ENCODE assay signal across 7 cellular contexts in the genomic region with DNA sequence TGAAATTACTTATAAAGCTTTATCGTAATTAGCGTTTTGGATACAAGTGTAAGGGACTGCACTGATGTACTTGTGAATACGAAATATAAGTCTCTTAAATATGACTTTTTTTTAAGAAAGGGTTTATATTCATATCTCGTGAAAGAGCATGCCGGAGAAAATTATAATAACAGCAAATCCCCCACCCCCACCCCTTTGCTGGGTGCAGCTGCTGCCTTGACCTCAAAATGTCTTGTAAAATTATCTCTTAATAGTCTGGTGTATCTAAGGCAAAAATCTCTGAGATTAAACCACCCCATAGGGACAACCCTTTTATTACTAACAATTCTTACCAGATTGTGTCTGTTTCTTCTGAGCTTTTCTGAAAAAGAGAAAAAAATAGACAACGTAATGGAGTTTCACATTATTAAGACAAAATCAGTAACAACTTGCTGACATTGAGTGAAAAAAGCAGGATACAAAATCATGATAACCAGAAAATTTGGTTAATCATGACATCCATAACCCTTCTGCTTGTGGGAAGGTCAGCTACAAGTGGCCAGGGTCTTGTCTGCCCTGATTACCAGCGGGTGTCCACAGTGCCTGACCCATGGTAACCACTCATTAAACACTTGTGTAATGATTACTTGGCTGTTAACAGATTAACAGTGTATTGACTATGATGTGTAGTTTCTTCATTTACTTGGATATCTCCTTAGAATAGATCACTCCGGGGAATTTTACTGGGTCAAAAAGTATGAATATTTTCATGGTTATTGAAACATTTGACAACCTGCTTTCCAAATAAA. TPM values are rescaled to one million over a fixed set of nuclear protein-coding genes. Genes with fewer than 3 reads are reported as not detected.
DNase-seq lines count a peak whose midpoint lies in the region; ATAC-seq and TF ChIP-seq lines count a peak whose summit lies in the region.

No MANE protein-coding gene starts in this region.

- H3K9ac ChIP-seq in fibroblast of lung (ENCODE audit: insufficient read depth, low read length), result no peak overlapping the region

- TF ChIP-seq CTCF in fibroblast of lung (conservative IDR thresholded peaks at IDR 0.05 in 1 of 2, IDR thresholded peaks at IDR 0.05 in 1 of 2; ENCODE audit: low read depth in 1 of 2, low read length in 2 of 2), result no peak
- TF ChIP-seq CTCF in psoas muscle (IDR thresholded peaks at IDR 0.05), result no peak
- TF ChIP-seq CTCF in GM13977 (IDR thresholded peaks at IDR 0.05; ENCODE audit: extremely low read depth, insufficient read depth, missing control alignments), result no peak

- no peaks in the 10 kb centered on the region for H3K27me3 ChIP-seq in HAP-1 (ENCODE audit: low read depth)
- H3K27me3 ChIP-seq in SJCRH30, result no peaks in the 10 kb centered on the region
- H3K27me3 ChIP-seq in fibroblast of lung (ENCODE audit: control insufficient read depth, insufficient read depth, low read length), result no peaks in the 10 kb centered on the region
- no peaks in the 10 kb centered on the region for H3K27me3 ChIP-seq in psoas muscle (ENCODE audit: insufficient read depth in 3 of 3, low read length in 2 of 3)

- in situ Hi-C loops in HAP-1 (cut with MboI; ENCODE audit: low sequenced_read_pairs) (no loop called here), GM13977 (cut with MboI; ENCODE audit: low pct_unique_long_range_greater_than_20kb, low sequenced_read_pairs, unreplicated experiment) (no loop called here)

- H3K9me3 ChIP-seq in HAP-1, result no peaks in the 10 kb centered on the region
- H3K9me3 ChIP-seq in SJCRH30 (replicated peaks), result no peaks in the 10 kb centered on the region
- H3K9me3 ChIP-seq in fibroblast of lung (ENCODE audit: control insufficient read depth, insufficient read depth, low read depth, low read length), result no peaks in the 10 kb centered on the region
- H3K9me3 ChIP-seq in psoas muscle, result no peaks in the 10 kb centered on the region

- H3K36me3 ChIP-seq in HAP-1 (replicated peaks) (no peaks in the 10 kb centered on the region; the same call in 1 of the 2 replicates), SJCRH30 (no peaks in the 10 kb centered on the region), fibroblast of lung (ENCODE audit: control insufficient read depth, insufficient read depth, low read length) (no peaks in the 10 kb centered on the region), psoas muscle (ENCODE audit: insufficient read depth in 1 of 2, low read depth in 1 of 2) (peaks cover 2 to 33% of the 10 kb centered on the region in 2 donors)

- peak overlapping the region; percentile 83 for H3K4me2 ChIP-seq in fibroblast of lung (ENCODE audit: extremely low read depth, insufficient read depth, low read length)

- WGBS in psoas muscle, 3 donors, result 32 to 51% (median 33%) methylated on average over 8 of the region's 8 CpGs

- H3K4me1 ChIP-seq in HAP-1, result peaks cover 17% of the 10 kb centered on the region
- peaks cover 9% of the 10 kb centered on the region; the same call in 1 of the 2 replicates for H3K4me1 ChIP-seq in SJCRH30
- H3K4me1 ChIP-seq in fibroblast of lung (ENCODE audit: control insufficient read depth, extremely low read depth, insufficient read depth, low read length), result no peaks in the 10 kb centered on the region
- H3K4me1 ChIP-seq in psoas muscle, result peaks cover 31% of the 10 kb centered on the region

- no peak for ATAC-seq in psoas muscle

- H3K4me3 ChIP-seq in HAP-1, result peak overlapping the region; percentile 98
- H3K4me3 ChIP-seq in SJCRH30, result peak overlapping the region; percentile 81
- peak overlapping the region in 3 of 4 experiments; percentile 76 to 95 (median 84) for H3K4me3 ChIP-seq in fibroblast of lung (replicated peaks in 1 of 4; ENCODE audit: control extremely low read depth in 1 of 4, insufficient read depth in 1 of 4, low read depth in 3 of 4, low read length in 4 of 4)
- H3K4me3 ChIP-seq in psoas muscle, result peak overlapping the region; percentile 98

- H3K27ac ChIP-seq in SJCRH30, result peak overlapping the region; percentile 80
- no peak overlapping the region for H3K27ac ChIP-seq in fibroblast of lung (ENCODE audit: insufficient read depth, low read length)
- H3K27ac ChIP-seq in psoas muscle, result peak overlapping the region; percentile 94

- DNase-seq in HAP-1 (ENCODE audit: low spot score in 2 of 2) (no peak), SJCRH30 (peak; percentile 26 to 70), fibroblast of lung (ENCODE audit: low read depth in 2 of 2) (no peak), psoas muscle (no peak), posterior cingulate gyrus (no peak), GM13977 (ENCODE audit: low spot score) (no peak), SHP77 treated with DMSO at 0.1 percent for 48 hours (lab: John Stamatoyannopoulos, UW) (no peak)

- H3K79me2 ChIP-seq in fibroblast of lung (ENCODE audit: control insufficient read depth, insufficient read depth, low read length), result peaks cover 32% of the 10 kb centered on the region

- H2AFZ ChIP-seq in fibroblast of lung (ENCODE audit: low read length), result no peak overlapping the region

- H4K20me1 ChIP-seq in fibroblast of lung (ENCODE audit: control insufficient read depth, extremely low read depth, insufficient read depth, low read length), result no peaks in the 10 kb centered on the region

- intact Hi-C loops in psoas muscle (cut with DNase I) (loop anchor here in 1 of 2 donors (10.0 kb wide), 1 partner anchor 192 kb away; the partner anchor contains the start of gene TMEM237), posterior cingulate gyrus (cut with DNase I) (loop anchor here (5.0 kb wide), 1 partner anchor 189 kb away; the partner anchor contains the start of gene TMEM237)

RNA-seq across cellular contexts. Expression of gene STRADB, which starts 1.5 kb away (rescaled TPM):
- 26.5 and 27.6 TPM in 2 replicates for total RNA-seq in SJCRH30 (2014; rRNA removed; shearing (Covaris generic))
- 57.8 and 84.7 TPM in 2 replicates for total RNA-seq in fibroblast of lung
- polyA plus RNA-seq in fibroblast of lung, result 24.4 and 27.4 TPM in 2 replicates
- 30.7 and 33.7 TPM in 2 replicates for polyA plus RNA-seq in fibroblast of lung (2012)
- polyA minus RNA-seq in fibroblast of lung (ENCODE audit: low replicate concordance), result 18.5 and 20.1 TPM in 2 replicates
- total RNA-seq in psoas muscle, result 10 to 100 TPM; 55.9 to 87.3 (median 81.2) TPM
- polyA plus RNA-seq in psoas muscle, result 100 to 1,000 TPM in 1 of 3 donors, 10 to 100 TPM in 2; 48.5 to 175 (median 69.9) TPM

RNA-seq across cellular contexts. Expression of gene TRAK2, which starts 1.8 kb away (rescaled TPM):
- 14.8 and 15.3 TPM in 2 replicates for total RNA-seq in SJCRH30 (2014; rRNA removed; shearing (Covaris generic))
- total RNA-seq in fibroblast of lung (72.9 and 81.1 TPM in 2 replicates), psoas muscle (10 to 100 TPM; 17.6 to 53.0 (median 36.5) TPM)
- polyA plus RNA-seq in fibroblast of lung (48.6 and 73.2 TPM in 2 replicates), psoas muscle (10 to 100 TPM in 2 of 3 donors, 1 to 10 TPM in 1; 9.8 to 23.4 (median 21.1) TPM)
- polyA plus RNA-seq in fibroblast of lung (2012), result 30.4 and 46.3 TPM in 2 replicates
- 26.7 and 36.1 TPM in 2 replicates for polyA minus RNA-seq in fibroblast of lung (ENCODE audit: low replicate concordance)

Comparison
In these comparisons a context has a peak if more than half of its experiments do, and no peak if none do; other contexts are left out.
1. DNase-seq: peak in SJCRH30 (2 of 2); none in HAP-1 (0 of 2), fibroblast of lung (0 of 2), psoas muscle (0 of 2), posterior cingulate gyrus (0 of 10), GM13977 (single experiment) and SHP77 treated with DMSO at 0.1 percent for 48 hours (single experiment).
2. Peak in every context shown above with its lines, with median percentiles within 50 percentile points of each other: H3K4me3 ChIP-seq.